Comparison of ENCODE assay signal across 8 cellular contexts in the genomic region with DNA sequence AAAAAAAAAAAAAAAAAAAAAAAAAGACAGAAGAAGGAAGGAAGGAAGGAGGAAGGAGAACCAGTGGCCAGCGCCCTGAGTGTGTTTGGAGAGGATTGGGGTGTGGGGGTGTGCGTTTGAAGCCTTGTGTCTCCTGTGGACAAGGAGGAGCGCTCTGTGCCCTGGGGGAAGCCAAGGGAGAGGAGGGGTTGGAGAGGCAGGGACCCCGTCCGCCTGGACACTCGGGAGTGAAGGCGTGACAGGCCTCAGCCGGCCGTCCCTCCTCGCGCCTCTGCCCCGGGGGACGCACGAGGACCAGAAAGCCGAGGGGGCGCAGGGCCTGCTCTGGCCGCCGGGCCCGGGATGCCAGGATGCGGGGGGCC. TPM values are rescaled to one million over a fixed set of nuclear protein-coding genes. Genes with fewer than 3 reads are reported as not detected.
DNase-seq lines count a peak whose midpoint lies in the region; ATAC-seq and TF ChIP-seq lines count a peak whose summit lies in the region.

No MANE protein-coding gene starts in this region.

- H3K27ac ChIP-seq in endodermal cell (ENCODE audit: low read depth, low read length), result no peak overlapping the region

- H3K36me3 Mint-ChIP-seq in endodermal cell (ENCODE audit: low read depth), result no peaks in the 10 kb centered on the region

- peaks cover 5% of the 10 kb centered on the region for H3K4me1 ChIP-seq in Loucy (ENCODE audit: insufficient read depth, low read length, poor library complexity, severe bottlenecking)
- H3K4me1 ChIP-seq in endodermal cell (ENCODE audit: control insufficient read depth, insufficient read depth, low read length), result no peaks in the 10 kb centered on the region

- peaks cover 7% of the 10 kb centered on the region for H3K9me3 Mint-ChIP-seq in endodermal cell

- H3K4me1 Mint-ChIP-seq in endodermal cell, result peaks cover 3% of the 10 kb centered on the region

- peak overlapping the region; percentile 66 for H3K4me2 ChIP-seq in Loucy (ENCODE audit: low read depth, low read length, poor library complexity, severe bottlenecking)

- ATAC-seq in GM19452 (IDR thresholded peaks at IDR 0.05; ENCODE audit: unreplicated experiment), result peak; percentile 2
- peak; percentile 31 for ATAC-seq in omental fat pad (ENCODE audit: low FRiP score)
- no peak for ATAC-seq in GM21447 (IDR thresholded peaks at IDR 0.05; ENCODE audit: unreplicated experiment)

- no peaks in the 10 kb centered on the region for H3K27me3 ChIP-seq in Loucy (ENCODE audit: insufficient read depth, low read length, poor library complexity, severe bottlenecking)
- no peaks in the 10 kb centered on the region for H3K27me3 ChIP-seq in endodermal cell (ENCODE audit: control insufficient read depth, insufficient read depth, low read length, poor library complexity, severe bottlenecking)

- H3K4me3 ChIP-seq in Loucy (ENCODE audit: low read length, poor library complexity, severe bottlenecking) (peak overlapping the region; percentile 66), endodermal cell (ENCODE audit: low read length) (no peak overlapping the region)

- H3K9ac ChIP-seq in Loucy (ENCODE audit: low read depth, low read length, poor library complexity, severe bottlenecking) (no peak overlapping the region), endodermal cell (ENCODE audit: extremely low read depth, low read length, poor library complexity, severe bottlenecking) (no peak overlapping the region)

- H3K36me3 ChIP-seq in Loucy (ENCODE audit: insufficient read depth, low read length), result no peaks in the 10 kb centered on the region
- H3K36me3 ChIP-seq in endodermal cell (ENCODE audit: control insufficient read depth, insufficient read depth, low read length), result no peaks in the 10 kb centered on the region

- H4K20me1 ChIP-seq in Loucy (ENCODE audit: insufficient read depth, low read length, poor library complexity, severe bottlenecking), result no peaks in the 10 kb centered on the region

- H3F3A ChIP-seq in Loucy (ENCODE audit: low read depth), result no peaks in the 10 kb centered on the region

- 68 to 100% methylated on average over 1 to 20 of the region's 20 CpGs for WGBS in endodermal cell (ENCODE audit: insufficient coverage in 1 of 2, insufficient read length in 1 of 2), 2 experiments

- H3K9me3 ChIP-seq in Loucy (ENCODE audit: insufficient read depth, low read depth, low read length) (no peaks in the 10 kb centered on the region), endodermal cell (ENCODE audit: control insufficient read depth, low read length) (no peaks in the 10 kb centered on the region)

- peak overlapping the region; percentile 40 for H3K4me3 Mint-ChIP-seq in endodermal cell

- H2AFZ ChIP-seq in Loucy (ENCODE audit: low read length), result peak overlapping the region; percentile 70

- TF ChIP-seq CTCF in Loucy (conservative IDR thresholded peaks at IDR 0.05; ENCODE audit: low read length), result no peak
- TF ChIP-seq CTCF in endodermal cell (conservative IDR thresholded peaks at IDR 0.05), result no peak
- no peak for TF ChIP-seq CTCF in omental fat pad (IDR thresholded peaks at IDR 0.05)

- no peaks in the 10 kb centered on the region for H3K9me2 ChIP-seq in Loucy (replicated peaks; ENCODE audit: low read depth, low read length)

- no peak for DNase-seq in endodermal cell
- no peak for DNase-seq in omental fat pad (ENCODE audit: low spot score)
- no peak for DNase-seq in putamen (ENCODE audit: low spot score)
- no peak for DNase-seq in dedifferentiated amniotic fluid mesenchymal stem cell (ENCODE audit: extremely low spot score)
- no peak for DNase-seq in activated CD8-positive, alpha-beta memory T cell treated with anti-CD3 and anti-CD28 coated beads, Interleukin-2, amount 50 U/mL, for 4 hours

- H3K27me3 Mint-ChIP-seq in endodermal cell (ENCODE audit: insufficient read depth), result peaks cover 24% of the 10 kb centered on the region

- no peak overlapping the region for H3K27ac Mint-ChIP-seq in endodermal cell

- H3K79me2 ChIP-seq in Loucy (ENCODE audit: insufficient read depth, low read length), result no peaks in the 10 kb centered on the region

RNA-seq across cellular contexts. Expression of gene SERTAD2, which starts 44.9 kb away (rescaled TPM):
- total RNA-seq in endodermal cell (10 to 100 TPM; 17.1 to 20.3 TPM), omental fat pad (10 to 100 TPM; 13.1 to 42.2 (median 16.6) TPM)
- 27.7 TPM for polyA plus RNA-seq in endodermal cell (2013, experiment 1 of 2)
- 25.7 TPM for polyA plus RNA-seq in endodermal cell (2013, experiment 2 of 2)
